22 cellular contexts compared by ENCODE assay signal in the genomic region with DNA sequence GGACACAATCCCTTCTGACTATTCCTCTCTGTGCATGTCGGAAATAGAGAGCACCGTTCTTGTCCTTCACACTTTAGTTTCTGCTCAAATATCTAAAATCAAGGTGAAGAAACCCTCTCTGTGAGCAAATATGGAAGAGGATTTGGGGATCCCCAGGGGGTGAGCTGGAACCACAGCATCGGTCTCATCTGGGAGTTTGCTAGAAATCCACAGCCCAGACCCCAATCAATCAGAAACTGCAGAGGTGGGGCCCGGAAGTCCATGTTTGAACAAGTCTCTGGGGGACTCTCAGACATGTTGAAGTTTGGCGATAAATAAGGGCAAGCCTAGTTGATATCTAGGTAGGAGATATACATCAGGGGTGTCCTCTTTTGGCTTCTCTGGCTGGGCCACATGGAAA.
"Had no signal": no experiment of that assay in that cellular context is flagged by ENCODE, and none has a peak within 500 bp of the region (broad histone marks: within the 10 kb centered on the region; RNA-seq: fewer than 3 reads in every experiment).

No MANE protein-coding gene starts in this region.

- H3K9me3 ChIP-seq: tibial artery, uterus had no signal

- H3K4me3 Mint-ChIP-seq: activated B cell treated with CpG ODN at 0.5 μM for 24 hours; activated CD4-positive, alpha-beta T cell treated with anti-CD3 and anti-CD28 coated beads for 36 hours; activated naive CD8-positive, alpha-beta T cell treated with anti-CD3 and anti-CD28 coated beads for 36 hours; endodermal cell; memory B cell; naive B cell; T-helper 1 cell treated with Interleukin-12 subunit alpha and Interleukin-12 subunit beta and Interleukin-4 antibody, amounts not matched to agents 30 μg/mL and 1 μg/mL, for 36 hours had no signal

- H3K4me1 Mint-ChIP-seq: activated B cell treated with CpG ODN at 0.5 μM for 24 hours; activated CD4-positive, alpha-beta T cell treated with anti-CD3 and anti-CD28 coated beads for 36 hours; memory B cell; naive B cell had no signal

- H3K36me3 ChIP-seq: tibial artery, uterus had no signal

- H3K27ac Mint-ChIP-seq: activated B cell treated with CpG ODN at 0.5 μM for 24 hours; activated CD4-positive, alpha-beta T cell treated with anti-CD3 and anti-CD28 coated beads for 36 hours; activated naive CD8-positive, alpha-beta T cell treated with anti-CD3 and anti-CD28 coated beads for 36 hours; endodermal cell; memory B cell; naive B cell; T-helper 1 cell treated with Interleukin-12 subunit alpha and Interleukin-12 subunit beta and Interleukin-4 antibody, amounts not matched to agents 30 μg/mL and 1 μg/mL, for 36 hours had no signal

- H3K36me3 Mint-ChIP-seq: activated naive CD8-positive, alpha-beta T cell treated with anti-CD3 and anti-CD28 coated beads for 36 hours; memory B cell; naive B cell had no signal

- ATAC-seq: activated CD4-positive, alpha-beta T cell treated with anti-CD3 and anti-CD28 coated beads for 36 hours; foreskin keratinocyte; left ventricle myocardium superior; stimulated activated naive CD8-positive, alpha-beta T cell treated with anti-CD3 and anti-CD28 coated beads, Interleukin-15, Interleukin-2, amounts not matched to agents 100 U/mL and 50 U/mL, for 24 hours had no signal

- H3K27me3 ChIP-seq: foreskin keratinocyte, uterus had no signal

- H3K9me3 Mint-ChIP-seq: activated B cell treated with CpG ODN at 0.5 μM for 24 hours; activated naive CD8-positive, alpha-beta T cell treated with anti-CD3 and anti-CD28 coated beads for 36 hours; endodermal cell; T-helper 1 cell treated with Interleukin-12 subunit alpha and Interleukin-12 subunit beta and Interleukin-4 antibody, amounts not matched to agents 30 μg/mL and 1 μg/mL, for 36 hours had no signal

- H3K4me3 ChIP-seq: tibial artery, uterus had no signal

- H3K27ac ChIP-seq: epithelial cell of prostate, foreskin keratinocyte had no signal

- DNase-seq: activated B cell treated with CpG ODN at 0.5 μM for 24 hours; activated CD4-positive, alpha-beta T cell treated with anti-CD3 and anti-CD28 coated beads for 36 hours; activated CD4-positive, alpha-beta T cell treated with anti-CD3 and anti-CD28 coated beads, Interleukin-2, amount 50 U/mL, for 48 hours; activated CD8-positive, alpha-beta memory T cell treated with anti-CD3 and anti-CD28 coated beads, Interleukin-2, amount 50 U/mL, for 48 hours; activated naive CD4-positive, alpha-beta T cell treated with Interleukin-2 at 50 U/mL for 16 hours; activated naive CD8-positive, alpha-beta T cell treated with anti-CD3 and anti-CD28 coated beads for 36 hours; activated T-cell treated with anti-CD3 and anti-CD28 coated beads, Interleukin-2, amount 50 U/mL, for 48 hours; amniotic stem cell; cortex of kidney; endodermal cell; foreskin keratinocyte; hippocampal formation; left ventricle myocardium superior; naive B cell; occipital lobe; stimulated activated CD4-positive, alpha-beta T cell treated with anti-CD3 and anti-CD28 coated beads, Interleukin-4, amount 100 ng/mL, for 24 hours; stimulated activated naive CD8-positive, alpha-beta T cell treated with anti-CD3 and anti-CD28 coated beads, Interleukin-15, Interleukin-2, amounts not matched to agents 100 U/mL and 50 U/mL, for 24 hours; uterus had no signal

- H3K4me1 ChIP-seq: foreskin keratinocyte had no signal
